Comparison of ENCODE assay signal across 32 cellular contexts in the genomic region with DNA sequence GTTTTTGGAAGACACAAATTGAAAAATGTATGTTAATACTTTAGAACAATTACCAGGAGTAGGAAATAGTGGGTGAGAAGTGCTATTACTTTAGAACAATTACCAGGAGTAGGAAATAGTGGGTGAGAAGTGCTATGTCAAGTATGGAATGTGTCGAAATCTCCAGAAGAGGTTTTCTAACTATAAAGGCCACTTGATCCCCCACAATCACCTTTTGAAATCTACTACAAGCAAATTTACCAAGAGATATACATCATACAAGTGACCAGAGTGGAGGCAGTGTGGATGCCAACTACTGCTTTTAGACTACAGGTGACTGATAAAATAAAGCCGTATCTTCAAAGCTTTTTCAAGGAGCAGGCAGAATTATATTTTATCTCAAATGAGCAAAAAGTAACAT. TPM values are rescaled to one million over a fixed set of nuclear protein-coding genes. Genes with fewer than 3 reads are reported as not detected.
"Had no signal": no experiment of that assay in that cellular context is flagged by ENCODE, and none has a peak within 500 bp of the region (broad histone marks: within the 10 kb centered on the region; RNA-seq: fewer than 3 reads in every experiment).

No MANE protein-coding gene starts in this region.

- DNase-seq: activated CD4-positive, alpha-beta T cell treated with anti-CD3 and anti-CD28 coated beads, Interleukin-2, amount 10 ng/mL, durations not matched to agents 24 days and 14 days; activated CD4-positive, alpha-beta T cell treated with anti-CD3 and anti-CD28 coated beads, Interleukin-2, amount 50 U/mL, for 4 hours; activated CD8-positive, alpha-beta T cell treated with anti-CD3 and anti-CD28 coated beads for 36 hours; activated effector memory CD4-positive, alpha-beta T cell treated with anti-CD3 and anti-CD28 coated beads, Interleukin-2, amount 50 U/mL, for 16 hours; activated naive CD4-positive, alpha-beta T cell; activated naive CD4-positive, alpha-beta T cell treated with anti-CD3 and anti-CD28 coated beads, Interleukin-2, amount 50 U/mL, for 16 hours; activated naive CD8-positive, alpha-beta T cell treated with anti-CD3 and anti-CD28 coated beads for 36 hours; activated T-cell treated with anti-CD3 and anti-CD28 coated beads, Interleukin-2, amount 50 U/mL, for 1 hour; activated T-cell treated with anti-CD3 and anti-CD28 coated beads, Interleukin-2, amount 50 U/mL, for 72 hours; amniotic stem cell; aorta; brain microvascular endothelial cell; central memory CD4-positive, alpha-beta T cell; Karpas-422; MV-4-11; NCI-H1092 treated with DMSO at 0.1 percent for 48 hours; NCI-H1417; NCI-H146; NCI-H187 treated with DMSO at 0.1 percent for 48 hours; NCI-H2081; NCI-H345; NCI-H524 treated with DMSO at 0.1 percent for 48 hours; SHP77; SJCRH30; T1000 had no signal

- ATAC-seq: activated CD8-positive, alpha-beta T cell treated with anti-CD3 and anti-CD28 coated beads for 36 hours; activated T-cell treated with anti-CD3 and anti-CD28 coated beads, Interleukin-2, amount 50 U/mL, for 72 hours; activated T-helper 17 cell treated with anti-CD3 and anti-CD28 coated beads, Interleukin-2, amount 50 U/mL, for 72 hours; Panc1 had no signal

RNA-seq across cellular contexts. Expression of gene MAB21L2, which starts 43.1 kb away (rescaled TPM):
- total RNA-seq: activated CD4-positive, alpha-beta T cell treated with anti-CD3 and anti-CD28 coated beads, Interleukin-2, amount 10 ng/mL, durations not matched to agents 24 days and 14 days; activated CD8-positive, alpha-beta memory T cell treated with anti-CD3 and anti-CD28 coated beads for 36 hours; activated CD8-positive, alpha-beta T cell treated with anti-CD3 and anti-CD28 coated beads for 36 hours; activated naive CD8-positive, alpha-beta T cell treated with anti-CD3 and anti-CD28 coated beads for 36 hours; activated T-cell treated with anti-CD3 and anti-CD28 coated beads, Interleukin-2, amount 50 U/mL, for 72 hours; activated T-helper 17 cell treated with anti-CD3 and anti-CD28 coated beads, Interleukin-2, amount 50 U/mL, for 72 hours; MCF 10A; NCI-H460; RPMI7951; SJCRH30; T-helper 1 cell treated with Interleukin-12 subunit alpha and Interleukin-12 subunit beta and Interleukin-4 antibody, amounts not matched to agents 30 ng/mL and 1 ng/mL, for 36 hours had no signal
